ENCODE assay signal across 8 cellular contexts in genomic region chr6:37565267-37566208, GRCh38.
DNase-seq lines count a peak whose midpoint lies in the region; ATAC-seq and TF ChIP-seq lines count a peak whose summit lies in the region.

No MANE protein-coding gene starts in this region.

- H3K4me3 ChIP-seq in OCI-LY3 (ENCODE audit: low read length) (peak overlapping the region; percentile 81), fibroblast of mammary gland (ENCODE audit: control insufficient read depth, low read depth, low read length) (peak overlapping the region; percentile 23)

- no peaks in the 10 kb centered on the region for H4K20me1 ChIP-seq in OCI-LY3 (ENCODE audit: insufficient read depth, low read length)

- H3K4me1 ChIP-seq in OCI-LY3 (ENCODE audit: low read length), result peaks cover 59% of the 10 kb centered on the region

- H3K9me3 ChIP-seq in OCI-LY3 (ENCODE audit: insufficient read depth, low read length), result no peaks in the 10 kb centered on the region

- peak overlapping the region; percentile 73 for H3K9ac ChIP-seq in OCI-LY3 (ENCODE audit: low read length)

- H3K27ac ChIP-seq in OCI-LY3 (ENCODE audit: low read length), result peak overlapping the region; percentile 35; the same call in 1 of the 2 replicates

- TF ChIP-seq CTCF in OCI-LY3 (IDR thresholded peaks at IDR 0.05; ENCODE audit: low read depth, low read length) (peak; percentile 60), fibroblast of mammary gland (conservative IDR thresholded peaks at IDR 0.05; ENCODE audit: control insufficient read depth, insufficient read depth, low read depth, low read length) (no peak)

- intact Hi-C loops in posterior cingulate gyrus (cut with DNase I), result loop anchor here (2.0 to 10.0 kb wide), 3 partner anchors 81 to 238 kb away; no protein-coding TSS in a partner anchor

- ATAC-seq in HG02642 (IDR thresholded peaks at IDR 0.05; ENCODE audit: poor library complexity, unreplicated experiment) (no peak), GM18505 (IDR thresholded peaks at IDR 0.05; ENCODE audit: unreplicated experiment) (no peak)

- no peak for TF ChIP-seq POLR2A in GM18505 (IDR thresholded peaks at IDR 0.05; ENCODE audit: borderline replicate concordance, extremely low read depth, insufficient read depth, insufficient read length)

- peak overlapping the region; percentile 98 for H3K4me2 ChIP-seq in OCI-LY3 (ENCODE audit: low read length)

- no peaks in the 10 kb centered on the region for H3K79me2 ChIP-seq in OCI-LY3 (ENCODE audit: low read length)

- peak overlapping the region; percentile 78 for H2AFZ ChIP-seq in OCI-LY3 (ENCODE audit: low read depth, low read length)

- no peaks in the 10 kb centered on the region for H3K27me3 ChIP-seq in OCI-LY3 (ENCODE audit: low read depth, low read length)

- peaks cover 2% of the 10 kb centered on the region for H3K36me3 ChIP-seq in OCI-LY3 (replicated peaks; ENCODE audit: low read depth, low read length)

- peak; percentile 20 for DNase-seq in DMS153 treated with DMSO at 0.1 percent for 48 hours (lab: John Stamatoyannopoulos, UW; ENCODE audit: unreplicated experiment)
- DNase-seq in DMS153 (lab: John Stamatoyannopoulos, UW), result no peak
- DNase-seq in fibroblast of mammary gland (ENCODE audit: low read depth), result no peak
- peak; percentile 40 to 93 (median 56) for DNase-seq in posterior cingulate gyrus
- DNase-seq in NCI-H2029 (lab: John Stamatoyannopoulos, UW), result no peak

Comparison
In these comparisons a context has a peak if more than half of its experiments do, and no peak if none do; other contexts are left out.
1. DNase-seq: peak in DMS153 treated with DMSO at 0.1 percent for 48 hours (single experiment) and posterior cingulate gyrus (10 of 10); none in DMS153 (single experiment), fibroblast of mammary gland (single experiment) and NCI-H2029 (single experiment).